Comparison of ENCODE assay signal across 8 cellular contexts in genomic region chr1:244599937-244600350, GRCh38. TPM values are rescaled to one million over a fixed set of nuclear protein-coding genes. Genes with fewer than 3 reads are reported as not detected.
DNase-seq lines count a peak whose midpoint lies in the region; ATAC-seq and TF ChIP-seq lines count a peak whose summit lies in the region.

No MANE protein-coding gene starts in this region.

- H3K27me3 ChIP-seq in fibroblast of lung (ENCODE audit: control insufficient read depth, insufficient read depth, low read length) = no peaks in the 10 kb centered on the region

- no peaks in the 10 kb centered on the region for H4K20me1 ChIP-seq in fibroblast of lung (ENCODE audit: control insufficient read depth, extremely low read depth, insufficient read depth, low read length)

- ATAC-seq in GM19397 (IDR thresholded peaks at IDR 0.05; ENCODE audit: unreplicated experiment) (peak; percentile 55), HG03460 (IDR thresholded peaks at IDR 0.05; ENCODE audit: unreplicated experiment) (peak; percentile 89)

- TF ChIP-seq CTCF in AG10803 (conservative IDR thresholded peaks at IDR 0.05; ENCODE audit: low read length) (no peak), fibroblast of lung (conservative IDR thresholded peaks at IDR 0.05 in 1 of 2, IDR thresholded peaks at IDR 0.05 in 1 of 2; ENCODE audit: low read depth in 1 of 2, low read length in 2 of 2) (no peak)

- H3K9ac ChIP-seq in fibroblast of lung (ENCODE audit: insufficient read depth, low read length) = peak overlapping the region; percentile 46

- peak overlapping the region; percentile 59 for H2AFZ ChIP-seq in fibroblast of lung (ENCODE audit: low read length)

- peak overlapping the region; percentile 76 for H3K4me2 ChIP-seq in fibroblast of lung (ENCODE audit: extremely low read depth, insufficient read depth, low read length)

- no peaks in the 10 kb centered on the region for H3K36me3 ChIP-seq in fibroblast of lung (ENCODE audit: control insufficient read depth, insufficient read depth, low read length)

- H3K27ac ChIP-seq in fibroblast of lung (ENCODE audit: insufficient read depth, low read length) = peak overlapping the region; percentile 83

- H3K79me2 ChIP-seq in fibroblast of lung (ENCODE audit: control insufficient read depth, insufficient read depth, low read length) = no peaks in the 10 kb centered on the region

- H3K4me3 ChIP-seq in AG10803 (ENCODE audit: low read length) = peak overlapping the region; percentile 46
- peak overlapping the region; percentile 29 to 63 (median 42) for H3K4me3 ChIP-seq in fibroblast of lung (replicated peaks in 1 of 4; ENCODE audit: control extremely low read depth in 1 of 4, insufficient read depth in 1 of 4, low read depth in 3 of 4, low read length in 4 of 4)

- peaks cover 13% of the 10 kb centered on the region for H3K4me1 ChIP-seq in fibroblast of lung (ENCODE audit: control insufficient read depth, extremely low read depth, insufficient read depth, low read length)

- DNase-seq in AG10803 (ENCODE audit: low read depth) (peak; percentile 87), fibroblast of lung (ENCODE audit: low read depth in 2 of 2) (peak; percentile 97), NCI-H82 (lab: John Stamatoyannopoulos, UW) (no peak), NCI-H1436 (lab: John Stamatoyannopoulos, UW) (no peak)
- DNase-seq in activated CD4-positive, alpha-beta T cell treated with anti-CD3 and anti-CD28 coated beads for 24 hours (ENCODE audit: low read depth in 2 of 2) = peak; percentile 4 to 25
- peak; percentile 65 for DNase-seq in stimulated activated CD4-positive, alpha-beta T cell treated with anti-CD3 and anti-CD28 coated beads, Interleukin-4, amount 100 ng/mL, for 24 hours

- H3K9me3 ChIP-seq in fibroblast of lung (ENCODE audit: control insufficient read depth, insufficient read depth, low read depth, low read length) = no peaks in the 10 kb centered on the region

RNA-seq across cellular contexts. Expression of gene DESI2, which starts 53.0 kb away (rescaled TPM):
- 47.2 and 49.3 TPM in 2 replicates for total RNA-seq in fibroblast of lung
- polyA plus RNA-seq in fibroblast of lung = 38.8 and 40.2 TPM in 2 replicates
- polyA plus RNA-seq in fibroblast of lung (2012) = 26.5 and 28.5 TPM in 2 replicates
- polyA minus RNA-seq in fibroblast of lung (ENCODE audit: low replicate concordance) = 14.1 and 19.5 TPM in 2 replicates

Comparison
In these comparisons a context has a peak if more than half of its experiments do, and no peak if none do; other contexts are left out.
1. DNase-seq: peak in AG10803 (single experiment), activated CD4-positive, alpha-beta T cell treated with anti-CD3 and anti-CD28 coated beads for 24 hours (2 of 2), fibroblast of lung (2 of 2) and stimulated activated CD4-positive, alpha-beta T cell treated with anti-CD3 and anti-CD28 coated beads, Interleukin-4, amount 100 ng/mL, for 24 hours (single experiment); none in NCI-H82 (single experiment) and NCI-H1436 (single experiment).